Comparison of ENCODE assay signal across 19 cellular contexts in genomic region chr22:38098410-38099249, GRCh38. TPM values are rescaled to one million over a fixed set of nuclear protein-coding genes. Genes with fewer than 3 reads are reported as not detected.
A peak's percentile ranks its signal among the peaks of the same experiment; 100 is the strongest.
DNase-seq lines count a peak whose midpoint lies in the region; ATAC-seq, FAIRE-seq and TF ChIP-seq lines count a peak whose summit lies in the region.
"Had no signal": no experiment of that assay in that cellular context is flagged by ENCODE, and none has a peak within 500 bp of the region (broad histone marks: within the 10 kb centered on the region; RNA-seq: fewer than 3 reads in every experiment).

No MANE protein-coding gene starts in this region.

- no peaks in the 10 kb centered on the region for H3K36me3 ChIP-seq in osteoblast (ENCODE audit: insufficient read depth, low read length)
- H3K36me3 ChIP-seq: BLaER1 treated with 17β-estradiol and CSF1 and Interleukin-3, amounts not matched to agents 10 nM and 100 nM; colonic mucosa; SJCRH30 had no signal

- no peak for ATAC-seq in effector memory CD8-positive, alpha-beta T cell (replicated peaks)
- no peak for ATAC-seq in HG02938 (IDR thresholded peaks at IDR 0.05; ENCODE audit: unreplicated experiment)
- ATAC-seq: stimulated activated naive B cell treated with anti-CD40 and anti-IgM and Interleukin-4, amounts not matched to agents 10 μg/mL and 1 μg/mL and 100 μg/mL, for 72 hours had no signal

- no peaks in the 10 kb centered on the region for H3K4me1 ChIP-seq in osteoblast (ENCODE audit: insufficient read depth, low read length)
- H3K4me1 ChIP-seq: colonic mucosa, parathyroid adenoma, SJCRH30 had no signal

- no peaks in the 10 kb centered on the region for H3K27me3 ChIP-seq in osteoblast (ENCODE audit: insufficient read depth, low read length)
- H3K27me3 ChIP-seq: BLaER1 treated with 17β-estradiol and CSF1 and Interleukin-3, amounts not matched to agents 10 nM and 100 nM; colonic mucosa had no signal

- H3K9me3 ChIP-seq in osteoblast (ENCODE audit: low read depth, low read length) = no peaks in the 10 kb centered on the region
- H3K9me3 ChIP-seq: BLaER1 treated with 17β-estradiol and CSF1 and Interleukin-3, amounts not matched to agents 10 nM and 100 nM; colonic mucosa; SJCRH30 had no signal

- H3K27ac Mint-ChIP-seq in Calu3 (ENCODE audit: unreplicated experiment) = peak overlapping the region; percentile 16
- no peak overlapping the region for H3K27ac Mint-ChIP-seq in effector memory CD8-positive, alpha-beta T cell
- H3K27ac Mint-ChIP-seq: IgD-negative memory B cell; stimulated activated naive B cell treated with anti-CD40 and anti-IgM and Interleukin-4, amounts not matched to agents 10 μg/mL and 1 μg/mL and 100 μg/mL, for 72 hours had no signal

- H3K27me3 Mint-ChIP-seq in Calu3 (ENCODE audit: unreplicated experiment) = no peaks in the 10 kb centered on the region
- no peaks in the 10 kb centered on the region for H3K27me3 Mint-ChIP-seq in effector memory CD8-positive, alpha-beta T cell
- H3K27me3 Mint-ChIP-seq: stimulated activated naive B cell treated with anti-CD40 and anti-IgM and Interleukin-4, amounts not matched to agents 10 μg/mL and 1 μg/mL and 100 μg/mL, for 72 hours had no signal

- H3K4me3 ChIP-seq in osteoblast (ENCODE audit: insufficient read depth, low read length) = no peak overlapping the region
- H3K4me3 ChIP-seq: BLaER1 treated with 17β-estradiol and CSF1 and Interleukin-3, amounts not matched to agents 10 nM and 100 nM; colonic mucosa; lung; SJCRH30 had no signal

- H3K79me2 ChIP-seq in osteoblast (ENCODE audit: insufficient read depth, low read length) = no peaks in the 10 kb centered on the region
- H3K79me2 ChIP-seq: parathyroid adenoma had no signal

- peak overlapping the region; percentile 63 for H2AFZ ChIP-seq in osteoblast (ENCODE audit: low read length)
- H2AFZ ChIP-seq: parathyroid adenoma had no signal

- BruUV-seq in Calu3 (replicated peaks; lab: Mats Ljungman, UMichigan) = no TSS peak

- TF ChIP-seq CTCF in Calu3 (IDR thresholded peaks at IDR 0.05; ENCODE audit: unreplicated experiment) (no peak), osteoblast (IDR thresholded peaks at IDR 0.05; ENCODE audit: extremely low read depth, low read depth, low read length) (no peak), GM10266 (IDR thresholded peaks at IDR 0.05; ENCODE audit: control insufficient read depth, insufficient read depth, low read depth, missing control alignments) (no peak)

- peaks cover 72% of the 10 kb centered on the region for H3K36me3 Mint-ChIP-seq in Calu3 (ENCODE audit: insufficient read depth, unreplicated experiment)
- no peaks in the 10 kb centered on the region for H3K36me3 Mint-ChIP-seq in effector memory CD8-positive, alpha-beta T cell (ENCODE audit: insufficient read depth)

- no peaks in the 10 kb centered on the region for H3K4me1 Mint-ChIP-seq in Calu3 (ENCODE audit: low read depth, unreplicated experiment)
- H3K4me1 Mint-ChIP-seq in effector memory CD8-positive, alpha-beta T cell (ENCODE audit: low read depth in 2 of 2) = peaks cover 4 to 6% of the 10 kb centered on the region in 2 donors

- H3K9me3 Mint-ChIP-seq in Calu3 (ENCODE audit: low read depth, unreplicated experiment) = no peaks in the 10 kb centered on the region
- no peaks in the 10 kb centered on the region for H3K9me3 Mint-ChIP-seq in effector memory CD8-positive, alpha-beta T cell
- H3K9me3 Mint-ChIP-seq: IgD-negative memory B cell; stimulated activated naive B cell treated with anti-CD40 and anti-IgM and Interleukin-4, amounts not matched to agents 10 μg/mL and 1 μg/mL and 100 μg/mL, for 72 hours had no signal

- intact Hi-C loops in Calu3 (cut with micrococcal nuclease; ENCODE audit: unreplicated experiment) = no loop called here

- FAIRE-seq in RCC 7860 (lab: Jason Lieb, UNC) = no peak
- FAIRE-seq: frontal cortex had no signal

- no peak overlapping the region for H3K4me2 ChIP-seq in osteoblast (ENCODE audit: insufficient read depth, low read length)
- H3K4me2 ChIP-seq: BLaER1 treated with 17β-estradiol and CSF1 and Interleukin-3, amounts not matched to agents 10 nM and 100 nM had no signal

- no peaks in the 10 kb centered on the region for H4K20me1 ChIP-seq in osteoblast (ENCODE audit: insufficient read depth, low read length)
- H4K20me1 ChIP-seq: BLaER1 treated with 17β-estradiol and CSF1 and Interleukin-3, amounts not matched to agents 10 nM and 100 nM had no signal

- no peak overlapping the region for H3K4me3 Mint-ChIP-seq in Calu3 (ENCODE audit: low read depth, unreplicated experiment)
- H3K4me3 Mint-ChIP-seq in effector memory CD8-positive, alpha-beta T cell = no peak overlapping the region
- H3K4me3 Mint-ChIP-seq: IgD-negative memory B cell; stimulated activated naive B cell treated with anti-CD40 and anti-IgM and Interleukin-4, amounts not matched to agents 10 μg/mL and 1 μg/mL and 100 μg/mL, for 72 hours had no signal

- H3K27ac ChIP-seq in osteoblast (ENCODE audit: low read depth, low read length) = no peak overlapping the region
- H3K27ac ChIP-seq: BLaER1 treated with 17β-estradiol and CSF1 and Interleukin-3, amounts not matched to agents 10 nM and 100 nM; colonic mucosa; parathyroid adenoma; SJCRH30 had no signal

- DNase-seq in Calu3 = no peak
- peak; percentile 31 for DNase-seq in RCC 7860 (ENCODE audit: low spot score)
- peak; percentile 37 for DNase-seq in glomerular endothelial cell (ENCODE audit: extremely low read depth, low read depth, low spot score)
- DNase-seq in osteoblast (ENCODE audit: insufficient read length, low spot score, missing footprints) = peak; percentile 97
- no peak for DNase-seq in effector memory CD8-positive, alpha-beta T cell
- no peak for DNase-seq in GM10266 (ENCODE audit: extremely low spot score)
- no peak for DNase-seq in NCI-H2171 treated with DMSO at 0.1 percent for 48 hours (lab: John Stamatoyannopoulos, UW)
- DNase-seq: activated naive CD4-positive, alpha-beta T cell treated with anti-CD3 and anti-CD28 coated beads, Interleukin-2, amount 50 U/mL, for 16 hours; colonic mucosa; NCI-H1436; NCI-H524 treated with DMSO at 0.1 percent for 48 hours; stimulated activated naive B cell treated with anti-CD40 and anti-IgM and Interleukin-4, amounts not matched to agents 10 μg/mL and 1 μg/mL and 100 μg/mL, for 72 hours had no signal

- CTCF ChIA-PET in Calu3 (lab: Charles Lee) = no interaction called here

RNA-seq across cellular contexts. Expression of gene BAIAP2L2, which starts 11.9 kb away (rescaled TPM):
- total RNA-seq in Calu3 (2022) = 51.2 and 68.2 TPM in 2 replicates
- 0.24 and 0.93 TPM in 2 replicates for total RNA-seq in glomerular endothelial cell
- 0.88 and 1.1 TPM in 2 replicates for total RNA-seq in osteoblast
- total RNA-seq: SJCRH30 had no signal

RNA-seq across cellular contexts. Expression of gene SLC16A8, which starts 14.6 kb away (rescaled TPM):
- total RNA-seq in Calu3 (2022) (not detected in 2 replicates), glomerular endothelial cell (not detected in 2 replicates), osteoblast (not detected in 2 replicates)

RNA-seq across cellular contexts. Expression of gene PICK1, which starts 41.4 kb away (rescaled TPM):
- total RNA-seq in Calu3 (2022) (54.2 and 58.3 TPM in 2 replicates), glomerular endothelial cell (8.9 and 12.8 TPM in 2 replicates), osteoblast (14.4 and 15.6 TPM in 2 replicates)

Comparison
In these comparisons a context has a peak if more than half of its experiments do, and no peak if none do; other contexts are left out.
1. DNase-seq: peak in RCC 7860 (single experiment), glomerular endothelial cell (single experiment) and osteoblast (single experiment); none in Calu3 (single experiment), effector memory CD8-positive, alpha-beta T cell (0 of 3), GM10266 (single experiment) and NCI-H2171 treated with DMSO at 0.1 percent for 48 hours (single experiment).
2. RNA of gene BAIAP2L2, which starts 11.9 kb away (total RNA-seq): 51.2 to 68.2 TPM in Calu3; 0.88 to 1.1 TPM in osteoblast and 0.24 to 0.93 TPM in glomerular endothelial cell; every median in the first group is over 10 times any median in the second.